In the genomic region with DNA sequence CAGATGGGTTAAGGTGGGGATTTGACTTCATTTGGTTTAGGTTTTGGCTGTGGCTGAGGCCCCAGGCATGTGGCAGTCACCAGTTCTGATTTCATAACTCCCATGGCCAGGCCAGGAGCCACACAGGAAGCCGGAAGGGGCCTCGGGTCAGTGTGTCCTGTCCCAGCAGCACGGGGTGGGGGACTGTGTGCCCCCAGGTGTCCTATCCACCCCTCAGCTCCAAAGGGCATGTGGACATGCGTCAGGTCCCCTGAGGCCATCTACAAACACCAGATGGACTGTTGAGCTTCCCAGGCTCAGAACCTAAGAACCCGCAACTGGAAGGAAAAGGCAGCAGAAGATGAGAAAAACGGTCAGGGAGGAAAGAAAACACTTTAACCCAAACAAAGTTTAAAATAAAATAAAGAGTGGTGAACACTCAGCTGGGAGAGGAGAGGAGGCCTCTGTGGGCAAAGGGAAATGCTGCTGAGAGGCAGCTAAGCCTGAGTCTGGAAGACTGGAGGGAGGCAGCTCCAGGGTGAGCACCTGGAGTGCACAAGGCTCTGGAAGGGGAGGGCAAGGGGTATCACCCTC, we compare ENCODE assay signal across 9 cellular contexts.
DNase-seq lines count a peak whose midpoint lies in the region; ATAC-seq and TF ChIP-seq lines count a peak whose summit lies in the region.
"Had no signal": no experiment of that assay in that cellular context is flagged by ENCODE, and none has a peak within 500 bp of the region (broad histone marks: within the 10 kb centered on the region; RNA-seq: fewer than 3 reads in every experiment).

No MANE protein-coding gene starts in this region.

- H3K9me3 Mint-ChIP-seq in activated CD8-positive, alpha-beta memory T cell treated with anti-CD3 and anti-CD28 coated beads, Interleukin-2, amount 10 ng/mL, durations not matched to agents 7 days and 5 days (ENCODE audit: low read depth): no peaks in the 10 kb centered on the region

- no peaks in the 10 kb centered on the region for H3K27me3 Mint-ChIP-seq in activated CD8-positive, alpha-beta memory T cell treated with anti-CD3 and anti-CD28 coated beads, Interleukin-2, amount 10 ng/mL, durations not matched to agents 7 days and 5 days

- H3K27me3 ChIP-seq in brain microvascular endothelial cell (replicated peaks) (no peaks in the 10 kb centered on the region), lower lobe of right lung (ENCODE audit: low read depth) (no peaks in the 10 kb centered on the region), transverse colon (no peaks in the 10 kb centered on the region)

- CTCF ChIA-PET in activated CD8-positive, alpha-beta memory T cell treated with anti-CD3 and anti-CD28 coated beads, Interleukin-2, amount 10 ng/mL, durations not matched to agents 7 days and 5 days (lab: Charles Lee): interaction anchor here (1.0 to 4.3 kb wide), 11 partner anchors 12 to 153 kb away, joined by 3 to 30 read pairs (median 7); no protein-coding TSS in a partner anchor

- no peaks in the 10 kb centered on the region for H3K9me3 ChIP-seq in lower lobe of right lung
- H3K9me3 ChIP-seq in transverse colon: no peaks in the 10 kb centered on the region

- H3K36me3 ChIP-seq in brain microvascular endothelial cell (replicated peaks) (no peaks in the 10 kb centered on the region), lower lobe of right lung (no peaks in the 10 kb centered on the region), transverse colon (no peaks in the 10 kb centered on the region)

- TF ChIP-seq POLR2A in transverse colon (IDR thresholded peaks at IDR 0.05): no peak

- DNase-seq in activated CD8-positive, alpha-beta memory T cell treated with anti-CD3 and anti-CD28 coated beads, Interleukin-2, amount 10 ng/mL, durations not matched to agents 7 days and 5 days: peak; percentile 51
- no peak for DNase-seq in activated CD8-positive, alpha-beta memory T cell treated with anti-CD3 and anti-CD28 coated beads for 24 hours
- DNase-seq in brain microvascular endothelial cell: peak; percentile 27
- DNase-seq in lower lobe of right lung: no peak
- DNase-seq in transverse colon: peak; percentile 21
- no peak for DNase-seq in putamen (ENCODE audit: low spot score)

- H3K4me3 ChIP-seq in brain microvascular endothelial cell (ENCODE audit: low read depth, low read length) (no peak overlapping the region), lower lobe of right lung (no peak overlapping the region), transverse colon (no peak overlapping the region)

- WGBS in transverse colon (ENCODE audit: low coverage in 1 of 2), 2 donors: 70 to 80% methylated on average over 3 to 6 of the region's 6 CpGs

- H3K4me1 ChIP-seq in lower lobe of right lung: peaks cover 24% of the 10 kb centered on the region
- peaks cover 8 to 22% (median 13%) of the 10 kb centered on the region in 4 donors for H3K4me1 ChIP-seq in transverse colon

- in situ Hi-C loops in brain microvascular endothelial cell (cut with HindIII; ENCODE audit: low pct_ligation_motif_present, low sequenced_read_pairs) (no loop called here), transverse colon (cut with MboI; ENCODE audit: low pct_ligation_motif_present in 1 of 4, low pct_unique_long_range_greater_than_20kb in 1 of 4, low sequenced_read_pairs in 3 of 4) (no loop called here)

- intact Hi-C loops in lower lobe of right lung (cut with DNase I) (no loop called here), transverse colon (cut with DNase I; ENCODE audit: low total_unique reads) (no loop called here)

- H3K36me3 Mint-ChIP-seq in activated CD8-positive, alpha-beta memory T cell treated with anti-CD3 and anti-CD28 coated beads, Interleukin-2, amount 10 ng/mL, durations not matched to agents 7 days and 5 days: peaks cover 52% of the 10 kb centered on the region

- H3K27ac ChIP-seq in brain microvascular endothelial cell (peak overlapping the region; percentile 55), lower lobe of right lung (peak overlapping the region; percentile 27), transverse colon (peak overlapping the region in 3 of 4 donors; percentile 29 to 44 (median 29))
- H3K27ac ChIP-seq: HL-60 had no signal

- H3K4me3 Mint-ChIP-seq in activated CD8-positive, alpha-beta memory T cell treated with anti-CD3 and anti-CD28 coated beads, Interleukin-2, amount 10 ng/mL, durations not matched to agents 7 days and 5 days: peak overlapping the region; percentile 64

- TF ChIP-seq EP300 in transverse colon (IDR thresholded peaks at IDR 0.05; ENCODE audit: low read depth): no peak

- peak; percentile 5 for ATAC-seq in activated CD8-positive, alpha-beta memory T cell treated with anti-CD3 and anti-CD28 coated beads, Interleukin-2, amount 10 ng/mL, durations not matched to agents 7 days and 5 days
- ATAC-seq in lower lobe of right lung (peak; percentile 43 to 50), GM21825 (IDR thresholded peaks at IDR 0.05; ENCODE audit: unreplicated experiment) (no peak), GM19452 (IDR thresholded peaks at IDR 0.05; ENCODE audit: unreplicated experiment) (no peak)

- H3K4me1 Mint-ChIP-seq in activated CD8-positive, alpha-beta memory T cell treated with anti-CD3 and anti-CD28 coated beads, Interleukin-2, amount 10 ng/mL, durations not matched to agents 7 days and 5 days: peaks cover 79% of the 10 kb centered on the region

- TF ChIP-seq CTCF in brain microvascular endothelial cell (IDR thresholded peaks at IDR 0.05; ENCODE audit: low read depth, low read length, missing control alignments) (no peak), lower lobe of right lung (IDR thresholded peaks at IDR 0.05) (no peak), transverse colon (IDR thresholded peaks at IDR 0.05) (no peak)

- H3K27ac Mint-ChIP-seq in activated CD8-positive, alpha-beta memory T cell treated with anti-CD3 and anti-CD28 coated beads, Interleukin-2, amount 10 ng/mL, durations not matched to agents 7 days and 5 days: peak overlapping the region; percentile 90

Comparison
In these comparisons a context has a peak if more than half of its experiments do, and no peak if none do; other contexts are left out.
1. DNase-seq: peak in activated CD8-positive, alpha-beta memory T cell treated with anti-CD3 and anti-CD28 coated beads, Interleukin-2, amount 10 ng/mL, durations not matched to agents 7 days and 5 days (single experiment), brain microvascular endothelial cell (single experiment) and transverse colon (single experiment); none in activated CD8-positive, alpha-beta memory T cell treated with anti-CD3 and anti-CD28 coated beads for 24 hours (single experiment), lower lobe of right lung (single experiment) and putamen (single experiment).
2. ATAC-seq: peak in activated CD8-positive, alpha-beta memory T cell treated with anti-CD3 and anti-CD28 coated beads, Interleukin-2, amount 10 ng/mL, durations not matched to agents 7 days and 5 days (single experiment) and lower lobe of right lung (2 of 2); none in GM21825 (single experiment) and GM19452 (single experiment).
3. Peak in every context shown above with its lines, with median percentiles within 50 percentile points of each other: H3K27ac ChIP-seq.